In genomic region chr7:155410436-155410835, GRCh38 we compare ENCODE assay signal across 23 cellular contexts. TPM values are rescaled to one million over a fixed set of nuclear protein-coding genes. Genes with fewer than 3 reads are reported as not detected.
"Had no signal": no experiment of that assay in that cellular context is flagged by ENCODE, and none has a peak within 500 bp of the region (broad histone marks: within the 10 kb centered on the region; RNA-seq: fewer than 3 reads in every experiment).

No MANE protein-coding gene starts in this region.

- ATAC-seq: esophagus mucosa, gastrocnemius medialis, heart right ventricle, left colon, mucosa of descending colon, natural killer cell, pancreas, right cardiac atrium had no signal

- H3K9me3 ChIP-seq: gastrocnemius medialis, heart right ventricle, mucosa of descending colon, pancreas had no signal

- DNase-seq: effector CD4-positive, alpha-beta T cell; gastrocnemius medialis; heart right ventricle; hypothalamus; immature natural killer cell; kidney; left colon; mucosa of descending colon; natural killer cell; nucleus accumbens; pancreas; small intestine; stimulated activated CD4-positive, alpha-beta T cell treated with anti-CD3 and anti-CD28 coated beads, Interleukin-2, amount 100 ng/mL, for 48 hours; stimulated activated naive CD4-positive, alpha-beta T cell treated with Interleukin-2 at 50 U/mL for 16 hours; trophoblast cell had no signal

- H3K36me3 ChIP-seq: gastrocnemius medialis, heart right ventricle, pancreas had no signal

- H3K27ac ChIP-seq: coronary artery, gastrocnemius medialis, heart right ventricle, pancreas had no signal

- H3K4me3 ChIP-seq: coronary artery, gastrocnemius medialis, heart right ventricle, mucosa of descending colon, pancreas had no signal

- H3K27me3 ChIP-seq: pancreas had no signal

- H3K4me1 ChIP-seq: gastrocnemius medialis, heart right ventricle, pancreas had no signal

RNA-seq across cellular contexts. Expression of gene EN2, which starts 47.5 kb away (rescaled TPM):
- total RNA-seq: esophagus mucosa, fibroblast of lung, left colon, lung microvascular endothelial cell, mucosa of descending colon, natural killer cell, pancreas, progenitor cell of endocrine pancreas, urinary bladder had no signal
- polyA plus RNA-seq: fibroblast of lung, immature natural killer cell, liver, pancreas, small intestine had no signal
